12 cellular contexts compared by ENCODE assay signal in genomic region chr17:73203788-73204479, GRCh38. TPM values are rescaled to one million over a fixed set of nuclear protein-coding genes. Genes with fewer than 3 reads are reported as not detected.
A peak's percentile ranks its signal among the peaks of the same experiment; 100 is the strongest.
DNase-seq lines count a peak whose midpoint lies in the region; ATAC-seq and TF ChIP-seq lines count a peak whose summit lies in the region.
"Had no signal": no experiment of that assay in that cellular context is flagged by ENCODE, and none has a peak within 500 bp of the region (broad histone marks: within the 10 kb centered on the region; RNA-seq: fewer than 3 reads in every experiment).

No MANE protein-coding gene starts in this region.

- peaks cover 44% of the 10 kb centered on the region; the same call in 1 of the 2 replicates for H3K79me2 ChIP-seq in Loucy (ENCODE audit: insufficient read depth, low read length)
- no peaks in the 10 kb centered on the region for H3K79me2 ChIP-seq in PC-9 (ENCODE audit: low read depth)

- no peaks in the 10 kb centered on the region for H3K9me3 ChIP-seq in CD4-positive, alpha-beta memory T cell (ENCODE audit: control insufficient read depth in 1 of 2, low read length in 2 of 2)
- H3K9me3 ChIP-seq in Loucy (ENCODE audit: insufficient read depth, low read depth, low read length) (no peaks in the 10 kb centered on the region), mucosa of rectum (ENCODE audit: control insufficient read depth in 2 of 2, low read length in 2 of 2) (no peaks in the 10 kb centered on the region), PC-9 (ENCODE audit: insufficient read depth, low read depth) (no peaks in the 10 kb centered on the region)

- peaks cover 13% of the 10 kb centered on the region for H3F3A ChIP-seq in Loucy (ENCODE audit: low read depth)
- H3F3A ChIP-seq in PC-9 (ENCODE audit: insufficient read depth, low read depth) = peaks cover 13% of the 10 kb centered on the region

- POLR2A ChIA-PET in CD4-positive, alpha-beta memory T cell (lab: Charles Lee; ENCODE audit: partially characterized antibody) = interaction anchor here (0.8 to 3.1 kb wide), 5 partner anchors 9 to 29 kb away, joined by 3 to 13 read pairs (median 4); a partner anchor contains a TSS
- POLR2A ChIA-PET in PC-9 (lab: Charles Lee; ENCODE audit: unreplicated experiment) = interaction anchor here (0.6 kb wide), 1 partner anchor 178 kb away, joined by 3 read pairs; no protein-coding TSS in a partner anchor

- no peaks in the 10 kb centered on the region for H3K27me3 ChIP-seq in CD4-positive, alpha-beta memory T cell (ENCODE audit: insufficient read depth, low read length)
- H3K27me3 ChIP-seq in Loucy (ENCODE audit: insufficient read depth, low read length, poor library complexity, severe bottlenecking) (no peaks in the 10 kb centered on the region), mucosa of rectum (ENCODE audit: control insufficient read depth in 2 of 2, insufficient read depth in 2 of 2, low read length in 2 of 2) (no peaks in the 10 kb centered on the region), PC-9 (ENCODE audit: insufficient read depth, low read depth) (no peaks in the 10 kb centered on the region)

- peak overlapping the region; percentile 0 for H3K27ac ChIP-seq in CD4-positive, alpha-beta memory T cell (ENCODE audit: low read depth, low read length)
- H3K27ac ChIP-seq in mucosa of rectum (ENCODE audit: low read depth in 2 of 2, low read length in 2 of 2) (peak overlapping the region; percentile 33 to 73), PC-9 (no peak overlapping the region)

- BruUV-seq in PC-9 (replicated peaks; lab: Mats Ljungman, UMichigan) = no TSS peak

- no peaks in the 10 kb centered on the region for H3K9me3 Mint-ChIP-seq in CD4-positive, alpha-beta memory T cell
- no peaks in the 10 kb centered on the region for H3K9me3 Mint-ChIP-seq in activated naive CD4-positive, alpha-beta T cell treated with anti-CD3 and anti-CD28 coated beads, Interleukin-2, amount 10 ng/mL, durations not matched to agents 7 days and 5 days

- DNase-seq in CD4-positive, alpha-beta memory T cell = peak; percentile 20 to 70 (median 37)
- peak; percentile 45 for DNase-seq in activated naive CD4-positive, alpha-beta T cell treated with anti-CD3 and anti-CD28 coated beads, Interleukin-2, amount 10 ng/mL, durations not matched to agents 7 days and 5 days
- DNase-seq in HPDE6-E6E7 (ENCODE audit: extremely low spot score) (no peak), PC-9 (no peak), NCI-H774 (lab: John Stamatoyannopoulos, UW) (no peak)
- DNase-seq: NCI-H2171, RPMI8226 had no signal

- H3K27me3 Mint-ChIP-seq in CD4-positive, alpha-beta memory T cell = no peaks in the 10 kb centered on the region
- H3K27me3 Mint-ChIP-seq in activated naive CD4-positive, alpha-beta T cell treated with anti-CD3 and anti-CD28 coated beads, Interleukin-2, amount 10 ng/mL, durations not matched to agents 7 days and 5 days = no peaks in the 10 kb centered on the region

- intact Hi-C loops in CD4-positive, alpha-beta memory T cell (cut with micrococcal nuclease) = no loop called here
- intact Hi-C loops in PC-9 (cut with micrococcal nuclease; ENCODE audit: unreplicated experiment) = no loop called here

- H4K20me1 ChIP-seq in Loucy (ENCODE audit: insufficient read depth, low read length, poor library complexity, severe bottlenecking) = no peaks in the 10 kb centered on the region
- H4K20me1 ChIP-seq in PC-9 (ENCODE audit: insufficient read depth) = no peaks in the 10 kb centered on the region

- H2AFZ ChIP-seq in Loucy (ENCODE audit: low read length) (no peak overlapping the region), PC-9 (no peak overlapping the region)

- TF ChIP-seq CTCF in Loucy (conservative IDR thresholded peaks at IDR 0.05; ENCODE audit: low read length) (no peak), PC-9 (conservative IDR thresholded peaks at IDR 0.05) (no peak)

- CTCF ChIA-PET in CD4-positive, alpha-beta memory T cell (lab: Charles Lee; ENCODE audit: partially characterized antibody) = interaction anchor here (1.1 to 1.5 kb wide), 4 partner anchors 9 to 28 kb away, joined by 3 to 6 read pairs (median 5); a partner anchor contains a TSS
- CTCF ChIA-PET in activated naive CD4-positive, alpha-beta T cell treated with anti-CD3 and anti-CD28 coated beads, Interleukin-2, amount 10 ng/mL, durations not matched to agents 7 days and 5 days (lab: Charles Lee) = interaction anchor here (1.0 to 1.6 kb wide), 2 partner anchors 12 to 14 kb away, joined by 3 read pairs; no protein-coding TSS in a partner anchor
- CTCF ChIA-PET in PC-9 (lab: Charles Lee) = no interaction called here

- H3K36me3 ChIP-seq in CD4-positive, alpha-beta memory T cell (ENCODE audit: insufficient read depth, low read length) = peaks cover 80% of the 10 kb centered on the region
- H3K36me3 ChIP-seq in Loucy (ENCODE audit: insufficient read depth, low read length) = peaks cover 67% of the 10 kb centered on the region
- peaks cover 68 to 77% of the 10 kb centered on the region in 2 donors for H3K36me3 ChIP-seq in mucosa of rectum (ENCODE audit: control insufficient read depth in 2 of 2, insufficient read depth in 2 of 2, low read length in 2 of 2)
- peaks cover 34% of the 10 kb centered on the region for H3K36me3 ChIP-seq in PC-9 (ENCODE audit: low read depth)

- H3K27ac Mint-ChIP-seq in CD4-positive, alpha-beta memory T cell = peak overlapping the region; percentile 76 to 93 (median 87)
- H3K27ac Mint-ChIP-seq in activated naive CD4-positive, alpha-beta T cell treated with anti-CD3 and anti-CD28 coated beads, Interleukin-2, amount 10 ng/mL, durations not matched to agents 7 days and 5 days = peak overlapping the region; percentile 75

- ATAC-seq in HG03175 (IDR thresholded peaks at IDR 0.05; ENCODE audit: unreplicated experiment) = no peak

- H3K4me3 ChIP-seq in CD4-positive, alpha-beta memory T cell (ENCODE audit: low read length in 2 of 2) = no peak overlapping the region
- peak overlapping the region; percentile 68 for H3K4me3 ChIP-seq in Loucy (ENCODE audit: low read length, poor library complexity, severe bottlenecking)
- no peak overlapping the region for H3K4me3 ChIP-seq in mucosa of rectum (ENCODE audit: low read length in 2 of 2)
- H3K4me3 ChIP-seq in PC-9 = no peak overlapping the region
- H3K4me3 ChIP-seq: skin epidermis had no signal

- H3K9ac ChIP-seq in Loucy (ENCODE audit: low read depth, low read length, poor library complexity, severe bottlenecking) (peak overlapping the region; percentile 80), mucosa of rectum (ENCODE audit: low read depth in 1 of 2, low read length in 2 of 2) (peak overlapping the region in 1 of 2 donors; percentile 12)

- no peaks in the 10 kb centered on the region for H3K9me2 ChIP-seq in Loucy (replicated peaks; ENCODE audit: low read depth, low read length)
- H3K9me2 ChIP-seq in PC-9 (ENCODE audit: insufficient read depth) = no peaks in the 10 kb centered on the region

- H3K4me1 ChIP-seq in CD4-positive, alpha-beta memory T cell (ENCODE audit: insufficient read depth, low read length) = peaks cover 16% of the 10 kb centered on the region
- H3K4me1 ChIP-seq in Loucy (ENCODE audit: insufficient read depth, low read length, poor library complexity, severe bottlenecking) = peaks cover 42% of the 10 kb centered on the region
- peaks cover 12 to 20% of the 10 kb centered on the region in 2 donors for H3K4me1 ChIP-seq in mucosa of rectum (ENCODE audit: control insufficient read depth in 2 of 2, insufficient read depth in 2 of 2, low read length in 2 of 2)
- no peaks in the 10 kb centered on the region for H3K4me1 ChIP-seq in PC-9 (replicated peaks; ENCODE audit: insufficient read depth)

- peaks cover 67 to 91% of the 10 kb centered on the region in 2 donors for H3K36me3 Mint-ChIP-seq in CD4-positive, alpha-beta memory T cell
- H3K36me3 Mint-ChIP-seq in activated naive CD4-positive, alpha-beta T cell treated with anti-CD3 and anti-CD28 coated beads, Interleukin-2, amount 10 ng/mL, durations not matched to agents 7 days and 5 days = peaks cover 80% of the 10 kb centered on the region

- H3K4me2 ChIP-seq in Loucy (ENCODE audit: low read depth, low read length, poor library complexity, severe bottlenecking) (peak overlapping the region; percentile 80), PC-9 (no peak overlapping the region)

- peak overlapping the region in 6 of 8 donors; percentile 17 to 67 (median 43) for H3K4me3 Mint-ChIP-seq in CD4-positive, alpha-beta memory T cell
- H3K4me3 Mint-ChIP-seq in activated naive CD4-positive, alpha-beta T cell treated with anti-CD3 and anti-CD28 coated beads, Interleukin-2, amount 10 ng/mL, durations not matched to agents 7 days and 5 days = no peak overlapping the region

- H3K4me1 Mint-ChIP-seq in CD4-positive, alpha-beta memory T cell = peaks cover 16 to 38% (median 29%) of the 10 kb centered on the region in 4 donors
- H3K4me1 Mint-ChIP-seq in activated naive CD4-positive, alpha-beta T cell treated with anti-CD3 and anti-CD28 coated beads, Interleukin-2, amount 10 ng/mL, durations not matched to agents 7 days and 5 days = peaks cover 27% of the 10 kb centered on the region

RNA-seq across cellular contexts. Expression of gene COG1, which starts 11.1 kb away (rescaled TPM):
- total RNA-seq in CD4-positive, alpha-beta memory T cell = 10 to 100 TPM; 76.2 to 81.6 TPM
- 10 to 100 TPM; 13.1 to 38.1 TPM for polyA plus RNA-seq in CD4-positive, alpha-beta memory T cell
- total RNA-seq in PC-9 (2021) = 24.8 and 25.6 TPM in 2 replicates

RNA-seq across cellular contexts. Expression of gene SSTR2, which starts 39.1 kb away (rescaled TPM):
- not detected for total RNA-seq in CD4-positive, alpha-beta memory T cell
- not detected for polyA plus RNA-seq in CD4-positive, alpha-beta memory T cell
- not detected in 2 replicates for total RNA-seq in PC-9 (2021)
- total RNA-seq: glomerular endothelial cell had no signal

RNA-seq across cellular contexts. Expression of gene CPSF4L, which starts 57.7 kb away (rescaled TPM):
- not detected for total RNA-seq in CD4-positive, alpha-beta memory T cell
- not detected for polyA plus RNA-seq in CD4-positive, alpha-beta memory T cell
- 0.52 TPM in 1 of 2 replicates, not detected in the other for total RNA-seq in PC-9 (2021)

Comparison
In these comparisons a context has a peak if more than half of its experiments do, and no peak if none do; other contexts are left out.
1. DNase-seq: peak in CD4-positive, alpha-beta memory T cell (5 of 5) and activated naive CD4-positive, alpha-beta T cell treated with anti-CD3 and anti-CD28 coated beads, Interleukin-2, amount 10 ng/mL, durations not matched to agents 7 days and 5 days (single experiment); none in HPDE6-E6E7 (single experiment), PC-9 (0 of 2) and NCI-H774 (single experiment).